Comparison of ENCODE assay signal across 29 cellular contexts in the genomic region with DNA sequence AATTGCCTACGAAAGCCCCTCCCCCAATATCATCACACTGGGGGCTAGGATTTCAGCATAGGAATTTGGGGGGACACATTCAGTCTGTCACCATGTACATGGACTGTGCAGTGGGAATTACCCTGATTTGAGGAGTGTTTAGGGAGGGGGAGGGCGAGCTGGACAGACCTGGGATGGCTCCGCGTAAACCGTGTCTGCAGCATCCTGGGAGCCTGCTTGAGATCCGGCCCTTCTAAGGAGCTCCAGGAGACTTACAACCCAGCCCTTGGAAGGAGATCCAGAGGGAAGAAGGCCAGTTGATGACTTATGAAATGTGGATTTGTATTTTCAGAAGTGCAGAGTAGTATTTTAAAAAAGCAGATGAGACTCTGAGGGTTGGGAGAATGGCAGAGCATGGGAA.
"Had no signal": no experiment of that assay in that cellular context is flagged by ENCODE, and none has a peak within 500 bp of the region (broad histone marks: within the 10 kb centered on the region; RNA-seq: fewer than 3 reads in every experiment).

No MANE protein-coding gene starts in this region.

- H3K9me3 ChIP-seq: adrenal gland, ascending aorta, breast epithelium, esophagus squamous epithelium, gastrocnemius medialis had no signal

- H3K36me3 ChIP-seq: adrenal gland, breast epithelium, cardiac muscle cell, esophagus squamous epithelium, gastrocnemius medialis had no signal

- H3K27me3 ChIP-seq: adrenal gland, ascending aorta, breast epithelium, cardiac muscle cell, dorsolateral prefrontal cortex, esophagus squamous epithelium, foreskin keratinocyte had no signal

- ATAC-seq: activated CD4-positive, alpha-beta T cell treated with anti-CD3 and anti-CD28 coated beads for 36 hours; activated CD8-positive, alpha-beta memory T cell treated with anti-CD3 and anti-CD28 coated beads, Interleukin-2, amount 10 ng/mL, durations not matched to agents 7 days and 5 days; activated CD8-positive, alpha-beta T cell treated with anti-CD3 and anti-CD28 coated beads, Interleukin-2, amount 10 ng/mL, durations not matched to agents 7 days and 5 days; activated naive CD8-positive, alpha-beta T cell treated with anti-CD3 and anti-CD28 coated beads, Interleukin-2, amount 50 U/mL, for 24 hours; effector memory CD8-positive, alpha-beta T cell; foreskin keratinocyte; gastrocnemius medialis; T-helper 17 cell had no signal

- H3K4me3 ChIP-seq: adrenal gland, ascending aorta, breast epithelium, cardiac muscle cell, coronary artery, dorsolateral prefrontal cortex, esophagus squamous epithelium, gastrocnemius medialis had no signal

- DNase-seq: activated CD4-positive, alpha-beta memory T cell treated with anti-CD3 and anti-CD28 coated beads for 36 hours; activated CD4-positive, alpha-beta T cell treated with anti-CD3 and anti-CD28 coated beads for 36 hours; activated CD4-positive, alpha-beta T cell treated with anti-CD3 and anti-CD28 coated beads, Interleukin-2, amount 10 ng/mL, durations not matched to agents 24 days and 14 days; activated CD4-positive, CD25-positive, alpha-beta regulatory T cell; activated CD4-positive, CD25-positive, alpha-beta regulatory T cell treated with anti-CD3 and anti-CD28 coated beads, Interleukin-2, amount 50 U/mL, for 72 hours; activated CD8-positive, alpha-beta memory T cell treated with anti-CD3 and anti-CD28 coated beads, Interleukin-2, amount 10 ng/mL, durations not matched to agents 7 days and 5 days; activated CD8-positive, alpha-beta memory T cell treated with anti-CD3 and anti-CD28 coated beads, Interleukin-2, amount 50 U/mL, for 4 hours; activated CD8-positive, alpha-beta T cell treated with anti-CD3 and anti-CD28 coated beads, Interleukin-2, amount 10 ng/mL, durations not matched to agents 7 days and 5 days; activated effector memory CD4-positive, alpha-beta T cell treated with anti-CD3 and anti-CD28 coated beads, Interleukin-2, amount 50 U/mL, for 16 hours; activated naive CD4-positive, alpha-beta T cell treated with anti-CD3 and anti-CD28 coated beads for 36 hours; activated naive CD8-positive, alpha-beta T cell treated with anti-CD3 and anti-CD28 coated beads for 36 hours; activated naive CD8-positive, alpha-beta T cell treated with anti-CD3 and anti-CD28 coated beads, Interleukin-2, amount 50 U/mL, for 24 hours; activated T-cell treated with anti-CD3 and anti-CD28 coated beads, Interleukin-2, amount 50 U/mL, for 1 hour; activated T-cell treated with anti-CD3 and anti-CD28 coated beads, Interleukin-2, amount 50 U/mL, for 48 hours; adrenal gland; amygdala; dorsolateral prefrontal cortex; effector memory CD8-positive, alpha-beta T cell; erythroblast; esophagus squamous epithelium; foreskin keratinocyte; gastrocnemius medialis; T-helper 1 cell; T-helper 17 cell; T1000 had no signal

- H3K4me1 ChIP-seq: adrenal gland, breast epithelium, esophagus squamous epithelium, foreskin keratinocyte, gastrocnemius medialis had no signal

- H3K27ac ChIP-seq: adrenal gland, ascending aorta, breast epithelium, cardiac muscle cell, coronary artery, dorsolateral prefrontal cortex, esophagus squamous epithelium, foreskin keratinocyte, gastrocnemius medialis had no signal
